Comparison of ENCODE assay signal across 8 cellular contexts in genomic region chr11:2419638-2420501, GRCh38. TPM values are rescaled to one million over a fixed set of nuclear protein-coding genes. Genes with fewer than 3 reads are reported as not detected.
DNase-seq lines count a peak whose midpoint lies in the region; ATAC-seq and TF ChIP-seq lines count a peak whose summit lies in the region.

No MANE protein-coding gene starts in this region.

- H3K9me3 ChIP-seq in DND-41 (ENCODE audit: insufficient read depth, low read length, severe bottlenecking) (no peaks in the 10 kb centered on the region), SU-DHL-6 (ENCODE audit: insufficient read depth, low read length) (no peaks in the 10 kb centered on the region), right atrium auricular region (no peaks in the 10 kb centered on the region)

- H4K20me1 ChIP-seq in DND-41 (ENCODE audit: insufficient read depth, low read length) (peaks cover 2% of the 10 kb centered on the region; the same call in 1 of the 2 replicates), SU-DHL-6 (ENCODE audit: low read depth, low read length) (no peaks in the 10 kb centered on the region)

- H3K36me3 ChIP-seq in DND-41 (ENCODE audit: insufficient read depth, low read length) (no peaks in the 10 kb centered on the region), SU-DHL-6 (ENCODE audit: low read length) (no peaks in the 10 kb centered on the region), right atrium auricular region (no peaks in the 10 kb centered on the region)

- H3K27ac ChIP-seq in DND-41 (ENCODE audit: low read length): no peak overlapping the region
- no peak overlapping the region for H3K27ac ChIP-seq in SU-DHL-6 (ENCODE audit: low read depth, low read length)
- H3K27ac ChIP-seq in right atrium auricular region: no peak overlapping the region

- peak overlapping the region; percentile 48 for H2AFZ ChIP-seq in DND-41 (ENCODE audit: low read depth, low read length)
- H2AFZ ChIP-seq in SU-DHL-6 (ENCODE audit: low read depth, low read length, severe bottlenecking): no peak overlapping the region

- H3K9ac ChIP-seq in DND-41 (ENCODE audit: low read depth, low read length) (no peak overlapping the region), SU-DHL-6 (ENCODE audit: low read length) (no peak overlapping the region)

- H3K4me1 ChIP-seq in DND-41 (ENCODE audit: insufficient read depth, low read length) (peaks cover 5% of the 10 kb centered on the region; the same call in 1 of the 2 replicates), right atrium auricular region (peaks cover 0 to 14% of the 10 kb centered on the region in 2 donors)

- ATAC-seq in DND-41 (ENCODE audit: insufficient read depth, low read depth) (peak; percentile 8; the same call in 1 of the 3 replicates), GM18867 (IDR thresholded peaks at IDR 0.05; ENCODE audit: unreplicated experiment) (no peak), GM21381 (IDR thresholded peaks at IDR 0.05; ENCODE audit: unreplicated experiment) (no peak)

- H3F3A ChIP-seq in SU-DHL-6 (ENCODE audit: insufficient read depth): no peaks in the 10 kb centered on the region

- DNase-seq in DND-41: peak; percentile 47
- peak in 49 of 58 donors; percentile 7 to 72 (median 36) for DNase-seq in anterior cingulate cortex (lab: John Stamatoyannopoulos, UW)
- peak; percentile 84 for DNase-seq in right atrium auricular region (ENCODE audit: low spot score)
- DNase-seq in renal cortical epithelial cell (ENCODE audit: low read depth): peak; percentile 60

- TF ChIP-seq CTCF in DND-41 (IDR thresholded peaks at IDR 0.05; ENCODE audit: borderline replicate concordance, extremely low read depth, low read length, poor library complexity, severe bottlenecking) (peak; percentile 71), LNCAP (IDR thresholded peaks at IDR 0.05) (peak; percentile 82), SU-DHL-6 (IDR thresholded peaks at IDR 0.05; ENCODE audit: insufficient read depth, low read length, poor library complexity, severe bottlenecking) (peak; percentile 98), right atrium auricular region (IDR thresholded peaks at IDR 0.05) (peak; percentile 62 to 81)

- no peak overlapping the region for H3K4me2 ChIP-seq in DND-41 (ENCODE audit: insufficient read depth, low read length)
- H3K4me2 ChIP-seq in SU-DHL-6 (ENCODE audit: low read depth, low read length, poor library complexity, severe bottlenecking): no peak overlapping the region

- H3K4me3 ChIP-seq in DND-41 (ENCODE audit: low read depth in 1 of 2, low read length in 2 of 2): no peak overlapping the region
- no peak overlapping the region for H3K4me3 ChIP-seq in SU-DHL-6 (ENCODE audit: insufficient read depth, low read length, poor library complexity, severe bottlenecking)
- no peak overlapping the region for H3K4me3 ChIP-seq in right atrium auricular region

- H3K79me2 ChIP-seq in DND-41 (ENCODE audit: insufficient read depth, low read length) (no peaks in the 10 kb centered on the region), SU-DHL-6 (ENCODE audit: insufficient read depth, low read length) (no peaks in the 10 kb centered on the region)

- H3K27me3 ChIP-seq in DND-41 (ENCODE audit: insufficient read depth, low read length, poor library complexity) (no peaks in the 10 kb centered on the region), SU-DHL-6 (ENCODE audit: low read length) (no peaks in the 10 kb centered on the region), right atrium auricular region (no peaks in the 10 kb centered on the region)

- H3K9me2 ChIP-seq in SU-DHL-6 (replicated peaks; ENCODE audit: insufficient read depth, low read length): no peaks in the 10 kb centered on the region

RNA-seq across cellular contexts. Expression of gene TSSC4, which starts 19.3 kb away (rescaled TPM):
- total RNA-seq in right atrium auricular region: 10 to 100 TPM; 26.7 to 40.3 TPM
- total RNA-seq in renal cortical epithelial cell: 46.1 and 73.3 TPM in 2 replicates

RNA-seq across cellular contexts. Expression of gene TRPM5, which starts 24.4 kb away (rescaled TPM):
- total RNA-seq in right atrium auricular region: not detected
- 0.05 TPM in 1 of 2 replicates, not detected in the other for total RNA-seq in renal cortical epithelial cell

RNA-seq across cellular contexts. Expression of gene KCNQ1, which starts 24.9 kb away (rescaled TPM):
- total RNA-seq in right atrium auricular region: 10 to 100 TPM; 12.7 to 25.1 TPM
- 0.35 and 1.1 TPM in 2 replicates for total RNA-seq in renal cortical epithelial cell

RNA-seq across cellular contexts. Expression of gene CD81, which starts 42.8 kb away (rescaled TPM):
- total RNA-seq in right atrium auricular region (100 to 1,000 TPM; 433 to 528 TPM), renal cortical epithelial cell (131 and 666 TPM in 2 replicates)
